8 cellular contexts compared by ENCODE assay signal in genomic region chr1:180482425-180483275, GRCh38. TPM values are rescaled to one million over a fixed set of nuclear protein-coding genes. Genes with fewer than 3 reads are reported as not detected.
DNase-seq lines count a peak whose midpoint lies in the region; ATAC-seq and TF ChIP-seq lines count a peak whose summit lies in the region.

No MANE protein-coding gene starts in this region.

- peak; percentile 63 for ATAC-seq in naive thymus-derived CD4-positive, alpha-beta T cell
- ATAC-seq in GM18861 (IDR thresholded peaks at IDR 0.05; ENCODE audit: unreplicated experiment) (no peak), GM18498 (IDR thresholded peaks at IDR 0.05; ENCODE audit: unreplicated experiment) (no peak)

- peak; percentile 85 for TF ChIP-seq CTCF in endodermal cell (conservative IDR thresholded peaks at IDR 0.05)

- POLR2A ChIA-PET in naive thymus-derived CD4-positive, alpha-beta T cell (lab: Charles Lee), result no interaction called here

- H3K27ac Mint-ChIP-seq in endodermal cell, result no peak overlapping the region
- peak overlapping the region in 1 of 9 donors; percentile 6 for H3K27ac Mint-ChIP-seq in naive thymus-derived CD4-positive, alpha-beta T cell

- H3K9me3 Mint-ChIP-seq in endodermal cell, result peaks cover 5% of the 10 kb centered on the region
- H3K9me3 Mint-ChIP-seq in naive thymus-derived CD4-positive, alpha-beta T cell, result no peaks in the 10 kb centered on the region

- H3K27ac ChIP-seq in endodermal cell (ENCODE audit: low read depth, low read length), result no peak overlapping the region
- no peak overlapping the region for H3K27ac ChIP-seq in naive thymus-derived CD4-positive, alpha-beta T cell (ENCODE audit: low read depth, low read length)

- in situ Hi-C loops in KBM-7 (cut with MboI; ENCODE audit: low pct_unique_long_range_greater_than_20kb, low sequenced_read_pairs), result loop anchor here (10.0 kb wide), 1 partner anchor 228 kb away; no protein-coding TSS in a partner anchor

- peaks cover 5% of the 10 kb centered on the region for H3K9me3 ChIP-seq in endodermal cell (ENCODE audit: control insufficient read depth, low read length)
- no peaks in the 10 kb centered on the region for H3K9me3 ChIP-seq in naive thymus-derived CD4-positive, alpha-beta T cell (ENCODE audit: control insufficient read depth in 2 of 3, low read length in 3 of 3)

- H3K36me3 Mint-ChIP-seq in endodermal cell (ENCODE audit: low read depth), result peaks cover 31% of the 10 kb centered on the region
- H3K36me3 Mint-ChIP-seq in naive thymus-derived CD4-positive, alpha-beta T cell, result peaks cover 0 to 39% (median 17%) of the 10 kb centered on the region in 5 donors

- no peak overlapping the region for H3K4me3 ChIP-seq in endodermal cell (ENCODE audit: low read length)
- H3K4me3 ChIP-seq in naive thymus-derived CD4-positive, alpha-beta T cell (ENCODE audit: low read length), result no peak overlapping the region

- H3K27me3 ChIP-seq in endodermal cell (ENCODE audit: control insufficient read depth, insufficient read depth, low read length, poor library complexity, severe bottlenecking), result no peaks in the 10 kb centered on the region
- H3K27me3 ChIP-seq in naive thymus-derived CD4-positive, alpha-beta T cell (ENCODE audit: control insufficient read depth in 2 of 2, insufficient read depth in 2 of 2, low read length in 2 of 2), result no peaks in the 10 kb centered on the region

- H3K4me3 Mint-ChIP-seq in endodermal cell, result no peak overlapping the region
- peak overlapping the region in 7 of 10 donors; percentile 20 to 63 (median 35) for H3K4me3 Mint-ChIP-seq in naive thymus-derived CD4-positive, alpha-beta T cell

- no peaks in the 10 kb centered on the region for H3K27me3 Mint-ChIP-seq in endodermal cell (ENCODE audit: insufficient read depth)
- no peaks in the 10 kb centered on the region for H3K27me3 Mint-ChIP-seq in naive thymus-derived CD4-positive, alpha-beta T cell

- DNase-seq in NCI-H524 (lab: John Stamatoyannopoulos, UW), result peak; percentile 18 to 58
- DNase-seq in NCI-H524 treated with DMSO at 0.1 percent for 48 hours (lab: John Stamatoyannopoulos, UW), result no peak
- DNase-seq in KBM-7, result peak; percentile 71
- peak; percentile 72 for DNase-seq in RPMI8226
- DNase-seq in endodermal cell, result no peak
- peak in 6 of 9 donors; percentile 12 to 44 (median 36) for DNase-seq in naive thymus-derived CD4-positive, alpha-beta T cell

- peaks cover 34% of the 10 kb centered on the region for H3K36me3 ChIP-seq in endodermal cell (ENCODE audit: control insufficient read depth, insufficient read depth, low read length)
- H3K36me3 ChIP-seq in naive thymus-derived CD4-positive, alpha-beta T cell (ENCODE audit: control insufficient read depth in 2 of 3, insufficient read depth in 3 of 3, low read length in 3 of 3), result peaks cover 0 to 30% (median 6%) of the 10 kb centered on the region in 3 experiments

- no peak overlapping the region for H3K9ac ChIP-seq in endodermal cell (ENCODE audit: extremely low read depth, low read length, poor library complexity, severe bottlenecking)

- CTCF ChIA-PET in naive thymus-derived CD4-positive, alpha-beta T cell (lab: Charles Lee), result interaction anchor here (0.6 to 1.4 kb wide), 5 partner anchors 10 to 259 kb away, joined by 3 to 7 read pairs (median 5); no protein-coding TSS in a partner anchor

- WGBS in endodermal cell (ENCODE audit: insufficient coverage in 1 of 2, insufficient read length in 1 of 2), 2 experiments, result 39 to 85% methylated on average over 3 to 7 of the region's 10 CpGs

- intact Hi-C loops in naive thymus-derived CD4-positive, alpha-beta T cell (cut with micrococcal nuclease), result loop anchor here (1.0 to 10.0 kb wide), 6 partner anchors 20 to 778 kb away; partner anchors contain the start of gene ACBD6 (in 1 of the 2)

- H3K4me1 Mint-ChIP-seq in endodermal cell, result no peaks in the 10 kb centered on the region
- H3K4me1 Mint-ChIP-seq in naive thymus-derived CD4-positive, alpha-beta T cell, result peaks cover 7 to 32% (median 17%) of the 10 kb centered on the region in 7 donors

- H3K4me1 ChIP-seq in endodermal cell (ENCODE audit: control insufficient read depth, insufficient read depth, low read length), result no peaks in the 10 kb centered on the region
- H3K4me1 ChIP-seq in naive thymus-derived CD4-positive, alpha-beta T cell (ENCODE audit: control insufficient read depth in 2 of 2, insufficient read depth in 2 of 2, low read length in 2 of 2), result peaks cover 0 to 6% of the 10 kb centered on the region in 2 donors

RNA-seq across cellular contexts. Expression of gene ACBD6, which starts 19.7 kb away (rescaled TPM):
- total RNA-seq in endodermal cell, result 10 to 100 TPM; 43.2 to 54.5 TPM
- 48.7 TPM for polyA plus RNA-seq in endodermal cell (2013, experiment 1 of 2)
- polyA plus RNA-seq in endodermal cell (2013, experiment 2 of 2), result 54.8 TPM
- total RNA-seq in naive thymus-derived CD4-positive, alpha-beta T cell, result 10 to 100 TPM; 44.2 to 75.7 (median 47.3) TPM
- 10 to 100 TPM; 46.2 to 47.6 TPM for polyA plus RNA-seq in naive thymus-derived CD4-positive, alpha-beta T cell

Comparison
In these comparisons a context has a peak if more than half of its experiments do, and no peak if none do; other contexts are left out.
1. DNase-seq: peak in NCI-H524 (2 of 2), KBM-7 (single experiment), RPMI8226 (single experiment) and naive thymus-derived CD4-positive, alpha-beta T cell (6 of 9); none in NCI-H524 treated with DMSO at 0.1 percent for 48 hours (single experiment) and endodermal cell (single experiment).